In genomic region chr13:67735651-67736050, GRCh38 we compare ENCODE assay signal across 1 cellular context.
TF ChIP-seq lines count a peak whose summit lies in the region.

No MANE protein-coding gene starts in this region.

TF ChIP-seq in H1, 55 proteins besides CTCF, POLR2A, EP300 and RAD21 (continued from another document):
- TF ChIP-seq TCF12 (IDR thresholded peaks at IDR 0.05; ENCODE audit: low read depth, low read length) (no peak), TAF7 (optimal IDR thresholded peaks at IDR 0.05; ENCODE audit: borderline replicate concordance, low read depth, low read length) (no peak)
